Comparison of ENCODE assay signal across 13 cellular contexts in the genomic region with DNA sequence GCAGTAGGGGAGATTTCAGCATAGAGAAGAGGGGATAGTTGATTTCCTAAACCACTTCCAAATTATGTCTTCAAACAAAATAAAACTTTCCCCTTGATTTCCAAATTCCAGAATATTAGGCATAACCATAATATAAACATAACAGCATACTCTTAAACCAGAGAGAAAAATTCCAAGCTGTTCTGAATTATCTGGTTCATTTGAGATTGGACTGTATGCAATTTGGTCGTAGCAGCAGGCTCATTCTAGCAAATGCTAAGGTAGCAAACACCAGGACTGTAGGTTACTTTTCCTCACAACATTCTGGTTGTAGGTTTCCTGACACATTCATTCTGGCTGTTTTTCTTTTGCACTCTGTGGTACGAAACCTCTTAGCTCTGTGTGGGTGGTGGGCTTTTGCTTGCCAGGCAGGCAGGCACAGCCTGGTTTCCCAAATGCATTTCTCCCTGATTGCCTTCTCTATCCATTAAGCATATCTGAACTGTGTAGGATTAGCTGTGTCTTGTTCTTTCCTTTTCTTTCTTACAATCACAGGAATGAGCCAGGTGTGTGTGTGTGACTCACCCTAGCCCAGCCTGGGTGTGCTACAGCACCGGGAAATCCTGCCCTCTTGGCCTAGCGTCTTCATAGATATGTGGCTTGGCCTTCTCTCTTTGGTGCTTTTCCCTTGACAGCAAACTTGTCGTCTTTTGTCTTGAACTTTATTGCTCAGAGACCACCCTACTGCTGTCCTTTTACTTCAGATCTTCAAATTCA.
A peak's percentile ranks its signal among the peaks of the same experiment; 100 is the strongest.
DNase-seq lines count a peak whose midpoint lies in the region; ATAC-seq, FAIRE-seq and TF ChIP-seq lines count a peak whose summit lies in the region.
"Had no signal": no experiment of that assay in that cellular context is flagged by ENCODE, and none has a peak within 500 bp of the region (broad histone marks: within the 10 kb centered on the region; RNA-seq: fewer than 3 reads in every experiment).

No MANE protein-coding gene starts in this region.

- DNase-seq in activated naive CD4-positive, alpha-beta T cell (lab: John Stamatoyannopoulos, UW): no peak
- DNase-seq in activated naive CD8-positive, alpha-beta T cell treated with anti-CD3 and anti-CD28 coated beads, Interleukin-2, amount 10 ng/mL, durations not matched to agents 7 days and 5 days: no peak
- peak; percentile 80 for DNase-seq in islet precursor cell
- DNase-seq in upper lobe of right lung: no peak
- DNase-seq in HTR-8/SVneo (ENCODE audit: insufficient read length, low spot score): no peak
- DNase-seq in activated gamma-delta T cell treated with Interleukin-2 at 50 U/mL for 16 hours: no peak
- DNase-seq: effector CD4-positive, alpha-beta T cell; NCI-H187 treated with DMSO at 0.1 percent for 48 hours had no signal

- POLR2A ChIA-PET in activated naive CD8-positive, alpha-beta T cell treated with anti-CD3 and anti-CD28 coated beads, Interleukin-2, amount 10 ng/mL, durations not matched to agents 7 days and 5 days (lab: Charles Lee): no interaction called here

- peak overlapping the region; percentile 85 for H3K27ac Mint-ChIP-seq in activated naive CD4-positive, alpha-beta T cell treated with anti-CD3 and anti-CD28 coated beads, Interleukin-2, amount 50 U/mL, for 24 hours
- peak overlapping the region; percentile 84 for H3K27ac Mint-ChIP-seq in activated naive CD8-positive, alpha-beta T cell treated with anti-CD3 and anti-CD28 coated beads, Interleukin-2, amount 10 ng/mL, durations not matched to agents 7 days and 5 days

- H3K4me1 ChIP-seq in upper lobe of right lung: peaks cover 10% of the 10 kb centered on the region

- intact Hi-C loops in upper lobe of right lung (cut with DNase I): no loop called here

- H3K4me3 Mint-ChIP-seq in activated naive CD4-positive, alpha-beta T cell treated with anti-CD3 and anti-CD28 coated beads, Interleukin-2, amount 50 U/mL, for 24 hours: peak overlapping the region; percentile 26
- H3K4me3 Mint-ChIP-seq in activated naive CD8-positive, alpha-beta T cell treated with anti-CD3 and anti-CD28 coated beads, Interleukin-2, amount 10 ng/mL, durations not matched to agents 7 days and 5 days: peak overlapping the region; percentile 30

- H3K36me3 Mint-ChIP-seq in activated naive CD4-positive, alpha-beta T cell treated with anti-CD3 and anti-CD28 coated beads, Interleukin-2, amount 50 U/mL, for 24 hours: peaks cover 8% of the 10 kb centered on the region
- H3K36me3 Mint-ChIP-seq in activated naive CD8-positive, alpha-beta T cell treated with anti-CD3 and anti-CD28 coated beads, Interleukin-2, amount 10 ng/mL, durations not matched to agents 7 days and 5 days: peaks cover 15% of the 10 kb centered on the region

- no peaks in the 10 kb centered on the region for H3K27me3 ChIP-seq in upper lobe of right lung
- H3K27me3 ChIP-seq: BLaER1, SJSA1 had no signal

- H3K27me3 Mint-ChIP-seq in activated naive CD4-positive, alpha-beta T cell treated with anti-CD3 and anti-CD28 coated beads, Interleukin-2, amount 50 U/mL, for 24 hours: no peaks in the 10 kb centered on the region
- H3K27me3 Mint-ChIP-seq in activated naive CD8-positive, alpha-beta T cell treated with anti-CD3 and anti-CD28 coated beads, Interleukin-2, amount 10 ng/mL, durations not matched to agents 7 days and 5 days: no peaks in the 10 kb centered on the region

- FAIRE-seq in HTR-8/SVneo (lab: Jason Lieb, UNC): no peak

- TF ChIP-seq CTCF in upper lobe of right lung (IDR thresholded peaks at IDR 0.05): no peak

- H3K4me1 Mint-ChIP-seq in activated naive CD4-positive, alpha-beta T cell treated with anti-CD3 and anti-CD28 coated beads, Interleukin-2, amount 50 U/mL, for 24 hours: peaks cover 90% of the 10 kb centered on the region
- peaks cover 68% of the 10 kb centered on the region for H3K4me1 Mint-ChIP-seq in activated naive CD8-positive, alpha-beta T cell treated with anti-CD3 and anti-CD28 coated beads, Interleukin-2, amount 10 ng/mL, durations not matched to agents 7 days and 5 days

- ATAC-seq in activated naive CD8-positive, alpha-beta T cell treated with anti-CD3 and anti-CD28 coated beads, Interleukin-2, amount 10 ng/mL, durations not matched to agents 7 days and 5 days (ENCODE audit: low read depth): peak; percentile 40
- peak; percentile 40 for ATAC-seq in upper lobe of right lung
- no peak for ATAC-seq in GM19395 (IDR thresholded peaks at IDR 0.05; ENCODE audit: unreplicated experiment)
- ATAC-seq: sciatic nerve had no signal

- H3K9me3 ChIP-seq in upper lobe of right lung: no peaks in the 10 kb centered on the region
- H3K9me3 ChIP-seq: SJSA1 had no signal

- H3K9me3 Mint-ChIP-seq in activated naive CD4-positive, alpha-beta T cell treated with anti-CD3 and anti-CD28 coated beads, Interleukin-2, amount 50 U/mL, for 24 hours: no peaks in the 10 kb centered on the region
- H3K9me3 Mint-ChIP-seq in activated naive CD8-positive, alpha-beta T cell treated with anti-CD3 and anti-CD28 coated beads, Interleukin-2, amount 10 ng/mL, durations not matched to agents 7 days and 5 days: no peaks in the 10 kb centered on the region

- H3K36me3 ChIP-seq in upper lobe of right lung: no peaks in the 10 kb centered on the region
- H3K36me3 ChIP-seq: SJSA1 had no signal

- no peak overlapping the region for H3K27ac ChIP-seq in upper lobe of right lung
- H3K27ac ChIP-seq: BLaER1, SJSA1 had no signal

- no peak overlapping the region for H3K4me3 ChIP-seq in upper lobe of right lung
- H3K4me3 ChIP-seq: BLaER1, SJSA1 had no signal
